Comparison of ENCODE assay signal across 1 cellular context in genomic region chr16:2152695-2153506, GRCh38.
TF ChIP-seq lines count a peak whose summit lies in the region.

No MANE protein-coding gene starts in this region.

TF ChIP-seq in K562, 482 proteins besides CTCF, POLR2A, EP300 and RAD21 (continued from another document and continues in another):
- TF ChIP-seq, protein P1, sequence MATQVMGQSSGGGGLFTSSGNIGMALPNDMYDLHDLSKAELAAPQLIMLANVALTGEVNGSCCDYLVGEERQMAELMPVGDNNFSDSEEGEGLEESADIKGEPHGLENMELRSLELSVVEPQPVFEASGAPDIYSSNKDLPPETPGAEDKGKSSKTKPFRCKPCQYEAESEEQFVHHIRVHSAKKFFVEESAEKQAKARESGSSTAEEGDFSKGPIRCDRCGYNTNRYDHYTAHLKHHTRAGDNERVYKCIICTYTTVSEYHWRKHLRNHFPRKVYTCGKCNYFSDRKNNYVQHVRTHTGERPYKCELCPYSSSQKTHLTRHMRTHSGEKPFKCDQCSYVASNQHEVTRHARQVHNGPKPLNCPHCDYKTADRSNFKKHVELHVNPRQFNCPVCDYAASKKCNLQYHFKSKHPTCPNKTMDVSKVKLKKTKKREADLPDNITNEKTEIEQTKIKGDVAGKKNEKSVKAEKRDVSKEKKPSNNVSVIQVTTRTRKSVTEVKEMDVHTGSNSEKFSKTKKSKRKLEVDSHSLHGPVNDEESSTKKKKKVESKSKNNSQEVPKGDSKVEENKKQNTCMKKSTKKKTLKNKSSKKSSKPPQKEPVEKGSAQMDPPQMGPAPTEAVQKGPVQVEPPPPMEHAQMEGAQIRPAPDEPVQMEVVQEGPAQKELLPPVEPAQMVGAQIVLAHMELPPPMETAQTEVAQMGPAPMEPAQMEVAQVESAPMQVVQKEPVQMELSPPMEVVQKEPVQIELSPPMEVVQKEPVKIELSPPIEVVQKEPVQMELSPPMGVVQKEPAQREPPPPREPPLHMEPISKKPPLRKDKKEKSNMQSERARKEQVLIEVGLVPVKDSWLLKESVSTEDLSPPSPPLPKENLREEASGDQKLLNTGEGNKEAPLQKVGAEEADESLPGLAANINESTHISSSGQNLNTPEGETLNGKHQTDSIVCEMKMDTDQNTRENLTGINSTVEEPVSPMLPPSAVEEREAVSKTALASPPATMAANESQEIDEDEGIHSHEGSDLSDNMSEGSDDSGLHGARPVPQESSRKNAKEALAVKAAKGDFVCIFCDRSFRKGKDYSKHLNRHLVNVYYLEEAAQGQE (CRISPR knock-in tag; IDR thresholded peaks at IDR 0.05; ENCODE audit: low read depth) = no peak; the same call in 1 of the 2 replicates
- no peak for TF ChIP-seq MIER1 (IDR thresholded peaks at IDR 0.05; ENCODE audit: low read depth)
- no peak for TF ChIP-seq HMG20A (CRISPR knock-in tag; conservative IDR thresholded peaks at IDR 0.05)
- TF ChIP-seq RERE (CRISPR knock-in tag; IDR thresholded peaks at IDR 0.05; ENCODE audit: borderline replicate concordance) = no peak
- no peak for TF ChIP-seq IRF2 (CRISPR knock-in tag; IDR thresholded peaks at IDR 0.05)
- TF ChIP-seq KDM5B (IDR thresholded peaks at IDR 0.05; ENCODE audit: insufficient replicate concordance, low read depth, low read length) = peak; percentile 65
- TF ChIP-seq XRCC5 (IDR thresholded peaks at IDR 0.05; ENCODE audit: low read depth, low read length) = no peak
- no peak for TF ChIP-seq ZNF133 (CRISPR knock-in tag; IDR thresholded peaks at IDR 0.05)
- TF ChIP-seq, protein P2, sequence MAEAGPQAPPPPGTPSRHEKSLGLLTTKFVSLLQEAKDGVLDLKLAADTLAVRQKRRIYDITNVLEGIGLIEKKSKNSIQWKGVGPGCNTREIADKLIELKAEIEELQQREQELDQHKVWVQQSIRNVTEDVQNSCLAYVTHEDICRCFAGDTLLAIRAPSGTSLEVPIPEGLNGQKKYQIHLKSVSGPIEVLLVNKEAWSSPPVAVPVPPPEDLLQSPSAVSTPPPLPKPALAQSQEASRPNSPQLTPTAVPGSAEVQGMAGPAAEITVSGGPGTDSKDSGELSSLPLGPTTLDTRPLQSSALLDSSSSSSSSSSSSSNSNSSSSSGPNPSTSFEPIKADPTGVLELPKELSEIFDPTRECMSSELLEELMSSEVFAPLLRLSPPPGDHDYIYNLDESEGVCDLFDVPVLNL (CRISPR knock-in tag; IDR thresholded peaks at IDR 0.05; ENCODE audit: low read depth) = no peak
- TF ChIP-seq NFYB (IDR thresholded peaks at IDR 0.05; ENCODE audit: extremely low read depth, insufficient read length) = no peak
- no peak for TF ChIP-seq TEAD2 (tag; IDR thresholded peaks at IDR 0.05)
- TF ChIP-seq ILK (tag; IDR thresholded peaks at IDR 0.05; ENCODE audit: borderline replicate concordance, low read depth) = no peak
- no peak for TF ChIP-seq NFATC3 (IDR thresholded peaks at IDR 0.05)
- TF ChIP-seq HNRNPK (IDR thresholded peaks at IDR 0.05; ENCODE audit: low read depth, low read length, poor library complexity, severe bottlenecking) = no peak
- no peak for TF ChIP-seq TCFL5 (CRISPR knock-in tag; conservative IDR thresholded peaks at IDR 0.05)
- TF ChIP-seq RFX7 (CRISPR knock-in tag; IDR thresholded peaks at IDR 0.05) = no peak; the same call in 1 of the 2 replicates
- no peak for TF ChIP-seq NCOA4 (IDR thresholded peaks at IDR 0.05; ENCODE audit: partially characterized antibody)
- no peak for TF ChIP-seq ZNF778 (CRISPR knock-in tag; IDR thresholded peaks at IDR 0.05)
- TF ChIP-seq ZNF76 (CRISPR knock-in tag; IDR thresholded peaks at IDR 0.05; ENCODE audit: borderline replicate concordance) = no peak
- no peak for TF ChIP-seq RBM34 (IDR thresholded peaks at IDR 0.05; ENCODE audit: borderline replicate concordance, insufficient read depth, low read length)
- TF ChIP-seq CCNT2 (IDR thresholded peaks at IDR 0.05; ENCODE audit: borderline replicate concordance, extremely low read depth, insufficient read length, low read depth, low read length) = peak; percentile 21
- TF ChIP-seq, protein P3, sequence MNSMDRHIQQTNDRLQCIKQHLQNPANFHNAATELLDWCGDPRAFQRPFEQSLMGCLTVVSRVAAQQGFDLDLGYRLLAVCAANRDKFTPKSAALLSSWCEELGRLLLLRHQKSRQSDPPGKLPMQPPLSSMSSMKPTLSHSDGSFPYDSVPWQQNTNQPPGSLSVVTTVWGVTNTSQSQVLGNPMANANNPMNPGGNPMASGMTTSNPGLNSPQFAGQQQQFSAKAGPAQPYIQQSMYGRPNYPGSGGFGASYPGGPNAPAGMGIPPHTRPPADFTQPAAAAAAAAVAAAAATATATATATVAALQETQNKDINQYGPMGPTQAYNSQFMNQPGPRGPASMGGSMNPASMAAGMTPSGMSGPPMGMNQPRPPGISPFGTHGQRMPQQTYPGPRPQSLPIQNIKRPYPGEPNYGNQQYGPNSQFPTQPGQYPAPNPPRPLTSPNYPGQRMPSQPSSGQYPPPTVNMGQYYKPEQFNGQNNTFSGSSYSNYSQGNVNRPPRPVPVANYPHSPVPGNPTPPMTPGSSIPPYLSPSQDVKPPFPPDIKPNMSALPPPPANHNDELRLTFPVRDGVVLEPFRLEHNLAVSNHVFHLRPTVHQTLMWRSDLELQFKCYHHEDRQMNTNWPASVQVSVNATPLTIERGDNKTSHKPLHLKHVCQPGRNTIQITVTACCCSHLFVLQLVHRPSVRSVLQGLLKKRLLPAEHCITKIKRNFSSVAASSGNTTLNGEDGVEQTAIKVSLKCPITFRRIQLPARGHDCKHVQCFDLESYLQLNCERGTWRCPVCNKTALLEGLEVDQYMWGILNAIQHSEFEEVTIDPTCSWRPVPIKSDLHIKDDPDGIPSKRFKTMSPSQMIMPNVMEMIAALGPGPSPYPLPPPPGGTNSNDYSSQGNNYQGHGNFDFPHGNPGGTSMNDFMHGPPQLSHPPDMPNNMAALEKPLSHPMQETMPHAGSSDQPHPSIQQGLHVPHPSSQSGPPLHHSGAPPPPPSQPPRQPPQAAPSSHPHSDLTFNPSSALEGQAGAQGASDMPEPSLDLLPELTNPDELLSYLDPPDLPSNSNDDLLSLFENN (IDR thresholded peaks at IDR 0.05; ENCODE audit: low read depth in 2 of 2, low read length in 2 of 2) = no peak
- TF ChIP-seq, protein P4, sequence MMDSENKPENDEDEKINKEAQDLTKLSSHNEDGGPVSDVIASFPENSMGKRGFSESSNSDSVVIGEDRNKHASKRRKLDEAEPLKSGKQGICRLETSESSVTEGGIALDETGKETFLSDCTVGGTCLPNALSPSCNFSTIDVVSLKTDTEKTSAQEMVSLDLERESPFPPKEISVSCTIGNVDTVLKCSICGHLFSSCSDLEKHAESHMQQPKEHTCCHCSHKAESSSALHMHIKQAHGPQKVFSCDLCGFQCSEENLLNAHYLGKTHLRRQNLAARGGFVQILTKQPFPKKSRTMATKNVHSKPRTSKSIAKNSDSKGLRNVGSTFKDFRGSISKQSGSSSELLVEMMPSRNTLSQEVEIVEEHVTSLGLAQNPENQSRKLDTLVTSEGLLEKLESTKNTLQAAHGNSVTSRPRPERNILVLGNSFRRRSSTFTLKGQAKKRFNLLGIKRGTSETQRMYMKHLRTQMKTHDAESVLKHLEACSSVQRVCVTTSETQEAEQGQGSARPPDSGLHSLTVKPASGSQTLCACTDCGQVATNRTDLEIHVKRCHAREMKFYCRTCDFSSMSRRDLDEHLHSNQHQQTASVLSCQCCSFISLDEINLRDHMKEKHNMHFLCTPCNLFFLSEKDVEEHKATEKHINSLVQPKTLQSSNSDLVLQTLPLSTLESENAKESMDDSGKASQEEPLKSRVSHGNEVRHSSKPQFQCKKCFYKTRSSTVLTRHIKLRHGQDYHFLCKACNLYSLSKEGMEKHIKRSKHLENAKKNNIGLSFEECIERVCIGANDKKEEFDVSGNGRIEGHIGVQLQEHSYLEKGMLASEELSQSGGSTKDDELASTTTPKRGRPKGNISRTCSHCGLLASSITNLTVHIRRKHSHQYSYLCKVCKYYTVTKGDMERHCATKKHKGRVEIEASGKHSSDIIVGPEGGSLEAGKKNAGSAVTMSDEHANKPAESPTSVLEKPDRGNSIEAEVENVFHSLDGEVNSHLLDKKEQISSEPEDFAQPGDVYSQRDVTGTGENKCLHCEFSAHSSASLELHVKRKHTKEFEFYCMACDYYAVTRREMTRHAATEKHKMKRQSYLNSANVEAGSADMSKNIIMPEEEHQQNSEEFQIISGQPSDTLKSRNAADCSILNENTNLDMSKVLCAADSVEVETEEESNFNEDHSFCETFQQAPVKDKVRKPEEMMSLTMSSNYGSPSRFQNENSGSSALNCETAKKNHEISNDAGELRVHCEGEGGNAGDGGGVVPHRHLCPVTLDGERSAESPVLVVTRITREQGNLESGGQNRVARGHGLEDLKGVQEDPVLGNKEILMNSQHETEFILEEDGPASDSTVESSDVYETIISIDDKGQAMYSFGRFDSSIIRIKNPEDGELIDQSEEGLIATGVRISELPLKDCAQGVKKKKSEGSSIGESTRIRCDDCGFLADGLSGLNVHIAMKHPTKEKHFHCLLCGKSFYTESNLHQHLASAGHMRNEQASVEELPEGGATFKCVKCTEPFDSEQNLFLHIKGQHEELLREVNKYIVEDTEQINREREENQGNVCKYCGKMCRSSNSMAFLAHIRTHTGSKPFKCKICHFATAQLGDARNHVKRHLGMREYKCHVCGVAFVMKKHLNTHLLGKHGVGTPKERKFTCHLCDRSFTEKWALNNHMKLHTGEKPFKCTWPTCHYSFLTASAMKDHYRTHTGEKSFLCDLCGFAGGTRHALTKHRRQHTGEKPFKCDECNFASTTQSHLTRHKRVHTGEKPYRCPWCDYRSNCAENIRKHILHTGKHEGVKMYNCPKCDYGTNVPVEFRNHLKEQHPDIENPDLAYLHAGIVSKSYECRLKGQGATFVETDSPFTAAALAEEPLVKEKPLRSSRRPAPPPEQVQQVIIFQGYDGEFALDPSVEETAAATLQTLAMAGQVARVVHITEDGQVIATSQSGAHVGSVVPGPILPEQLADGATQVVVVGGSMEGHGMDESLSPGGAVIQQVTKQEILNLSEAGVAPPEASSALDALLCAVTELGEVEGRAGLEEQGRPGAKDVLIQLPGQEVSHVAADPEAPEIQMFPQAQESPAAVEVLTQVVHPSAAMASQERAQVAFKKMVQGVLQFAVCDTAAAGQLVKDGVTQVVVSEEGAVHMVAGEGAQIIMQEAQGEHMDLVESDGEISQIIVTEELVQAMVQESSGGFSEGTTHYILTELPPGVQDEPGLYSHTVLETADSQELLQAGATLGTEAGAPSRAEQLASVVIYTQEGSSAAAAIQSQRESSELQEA (IDR thresholded peaks at IDR 0.05; ENCODE audit: low read depth) = no peak; the same call in 1 of the 2 replicates
- TF ChIP-seq NFIC (IDR thresholded peaks at IDR 0.05) = 0 out of 2 replicates have a peak, but pooled peaks have one; percentile 15
- TF ChIP-seq SLC30A9 (CRISPR knock-in tag; IDR thresholded peaks at IDR 0.05) = no peak
- TF ChIP-seq, protein P5, sequence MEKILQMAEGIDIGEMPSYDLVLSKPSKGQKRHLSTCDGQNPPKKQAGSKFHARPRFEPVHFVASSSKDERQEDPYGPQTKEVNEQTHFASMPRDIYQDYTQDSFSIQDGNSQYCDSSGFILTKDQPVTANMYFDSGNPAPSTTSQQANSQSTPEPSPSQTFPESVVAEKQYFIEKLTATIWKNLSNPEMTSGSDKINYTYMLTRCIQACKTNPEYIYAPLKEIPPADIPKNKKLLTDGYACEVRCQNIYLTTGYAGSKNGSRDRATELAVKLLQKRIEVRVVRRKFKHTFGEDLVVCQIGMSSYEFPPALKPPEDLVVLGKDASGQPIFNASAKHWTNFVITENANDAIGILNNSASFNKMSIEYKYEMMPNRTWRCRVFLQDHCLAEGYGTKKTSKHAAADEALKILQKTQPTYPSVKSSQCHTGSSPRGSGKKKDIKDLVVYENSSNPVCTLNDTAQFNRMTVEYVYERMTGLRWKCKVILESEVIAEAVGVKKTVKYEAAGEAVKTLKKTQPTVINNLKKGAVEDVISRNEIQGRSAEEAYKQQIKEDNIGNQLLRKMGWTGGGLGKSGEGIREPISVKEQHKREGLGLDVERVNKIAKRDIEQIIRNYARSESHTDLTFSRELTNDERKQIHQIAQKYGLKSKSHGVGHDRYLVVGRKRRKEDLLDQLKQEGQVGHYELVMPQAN (IDR thresholded peaks at IDR 0.05; ENCODE audit: borderline replicate concordance) = peak; percentile 65; the same call in 1 of the 2 replicates
- TF ChIP-seq TCF7L2 (IDR thresholded peaks at IDR 0.05; ENCODE audit: low read depth, low read length) = no peak
- TF ChIP-seq NEUROD1 (IDR thresholded peaks at IDR 0.05; ENCODE audit: borderline replicate concordance, low read depth, low read length, partially characterized antibody) = no peak
- TF ChIP-seq TAF7 (tag; IDR thresholded peaks at IDR 0.05) = no peak
- no peak for TF ChIP-seq ZNF551 (CRISPR knock-in tag; IDR thresholded peaks at IDR 0.05)
- TF ChIP-seq MECOM (CRISPR knock-in tag; IDR thresholded peaks at IDR 0.05) = no peak
- no peak for TF ChIP-seq LCOR (CRISPR knock-in tag; IDR thresholded peaks at IDR 0.05)
- TF ChIP-seq RAD51 (IDR thresholded peaks at IDR 0.05; ENCODE audit: borderline replicate concordance, low read depth) = no peak
- TF ChIP-seq ZNF764 (CRISPR knock-in tag; IDR thresholded peaks at IDR 0.05; ENCODE audit: low read depth) = no peak
- peak; percentile 62; the same call in 1 of the 2 replicates for TF ChIP-seq RB1 (IDR thresholded peaks at IDR 0.05; ENCODE audit: low read depth)
- peak; percentile 79; the same call in 1 of the 2 replicates for TF ChIP-seq EP400 (IDR thresholded peaks at IDR 0.05)
- no peak for TF ChIP-seq ILF3 (IDR thresholded peaks at IDR 0.05; ENCODE audit: borderline replicate concordance)
